ENCODE assay signal across 24 cellular contexts in genomic region chr20:22723659-22724058, GRCh38.
DNase-seq lines count a peak whose midpoint lies in the region; ATAC-seq and TF ChIP-seq lines count a peak whose summit lies in the region.
"Had no signal": no experiment of that assay in that cellular context is flagged by ENCODE, and none has a peak within 500 bp of the region (broad histone marks: within the 10 kb centered on the region; RNA-seq: fewer than 3 reads in every experiment).

No MANE protein-coding gene starts in this region.

- ATAC-seq in HG02870 (IDR thresholded peaks at IDR 0.05; ENCODE audit: unreplicated experiment) (no peak), HG03354 (IDR thresholded peaks at IDR 0.05; ENCODE audit: poor library complexity, severe bottlenecking, unreplicated experiment) (no peak)
- ATAC-seq: activated naive CD4-positive, alpha-beta T cell treated with anti-CD3 and anti-CD28 coated beads, Interleukin-2, amount 50 U/mL, for 72 hours; HepG2 had no signal

- DNase-seq in A172 (ENCODE audit: low spot score) = peak; percentile 22
- peak; percentile 4 to 6 for DNase-seq in Kasumi-1 (lab: John Stamatoyannopoulos, UW)
- peak; percentile 32 to 37 for DNase-seq in cardiac fibroblast (ENCODE audit: low read depth in 2 of 2)
- peak; percentile 3 for DNase-seq in iPS-NIHi7 (ENCODE audit: extremely low spot score)
- DNase-seq in activated CD4-positive, CD25-positive, alpha-beta regulatory T cell treated with anti-CD3 and anti-CD28 coated beads, Interleukin-2, amount 50 U/mL, for 72 hours = no peak
- DNase-seq in kidney tubule cell (ENCODE audit: low spot score) = no peak
- DNase-seq: activated CD4-positive, alpha-beta T cell treated with anti-CD3 and anti-CD28 coated beads, Interleukin-2, amount 50 U/mL, for 1 hour; C1 segment of cervical spinal cord; cerebellar nuclear complex; erythroblast; kidney; NCI-H2081; NCI-H345; NCI-H774; Right ventricle myocardium superior; stomach; WERI-Rb-1 had no signal

- TF ChIP-seq CTCF in cardiac fibroblast (IDR thresholded peaks at IDR 0.05; ENCODE audit: low read depth, low read length) = no peak

- no peak overlapping the region for H3K4me3 ChIP-seq in cardiac fibroblast (replicated peaks in 1 of 2; ENCODE audit: low read depth in 2 of 2, low read length in 2 of 2)
- H3K4me3 ChIP-seq: HAP-1, prostate gland, stomach, tibial nerve had no signal

Comparison
In these comparisons a context has a peak if more than half of its experiments do, and no peak if none do; other contexts are left out.
1. DNase-seq: peak in A172 (single experiment), Kasumi-1 (2 of 2), cardiac fibroblast (2 of 2) and iPS-NIHi7 (single experiment); none in activated CD4-positive, CD25-positive, alpha-beta regulatory T cell treated with anti-CD3 and anti-CD28 coated beads, Interleukin-2, amount 50 U/mL, for 72 hours (single experiment) and kidney tubule cell (single experiment).